ENCODE assay signal across 27 cellular contexts in genomic region chr9:98599566-98599965, GRCh38.
"Had no signal": no experiment of that assay in that cellular context is flagged by ENCODE, and none has a peak within 500 bp of the region (broad histone marks: within the 10 kb centered on the region; RNA-seq: fewer than 3 reads in every experiment).

No MANE protein-coding gene starts in this region.

- H3K36me3 Mint-ChIP-seq: memory B cell; mesothelial cell of epicardium; naive thymus-derived CD4-positive, alpha-beta T cell; stimulated activated memory B cell treated with anti-CD40 and anti-IgM and Interleukin-4, amounts not matched to agents 10 μg/mL and 1 μg/mL and 100 μg/mL, for 72 hours had no signal

- ATAC-seq: esophagus mucosa; gastrocnemius medialis; mucosa of descending colon; naive thymus-derived CD4-positive, alpha-beta T cell; psoas muscle; right cardiac atrium; stimulated activated memory B cell treated with anti-CD40 and anti-IgM and Interleukin-4, amounts not matched to agents 10 μg/mL and 1 μg/mL and 100 μg/mL, for 72 hours had no signal

- H3K27me3 ChIP-seq: gastrocnemius medialis, ovary, sigmoid colon, tibial nerve, upper lobe of left lung, uterus had no signal

- DNase-seq: cortex of kidney; effector CD4-positive, alpha-beta T cell; foreskin fibroblast; gastrocnemius medialis; head of caudate nucleus; mucosa of descending colon; naive thymus-derived CD4-positive, alpha-beta T cell; occipital lobe; ovary; posterior cingulate gyrus; psoas muscle; right cardiac atrium; sigmoid colon; stimulated activated CD4-positive, alpha-beta T cell treated with anti-CD3 and anti-CD28 coated beads, Interleukin-4, amount 100 ng/mL, for 4 hours; stimulated activated naive CD8-positive, alpha-beta T cell treated with anti-CD3 and anti-CD28 coated beads, Interleukin-15, Interleukin-2, amounts not matched to agents 100 U/mL and 50 U/mL, for 24 hours; substantia nigra; upper lobe of left lung; uterus had no signal

- H3K4me3 Mint-ChIP-seq: memory B cell; mesothelial cell of epicardium; naive thymus-derived CD4-positive, alpha-beta T cell; nephron; stimulated activated memory B cell treated with anti-CD40 and anti-IgM and Interleukin-4, amounts not matched to agents 10 μg/mL and 1 μg/mL and 100 μg/mL, for 72 hours had no signal

- H3K36me3 ChIP-seq: gastrocnemius medialis, ovary, sigmoid colon, thoracic aorta, tibial nerve, upper lobe of left lung, uterus had no signal

- H3K4me1 ChIP-seq: gastrocnemius medialis, psoas muscle, sigmoid colon, tibial nerve, upper lobe of left lung, uterus had no signal

- H3K4me3 ChIP-seq: gastrocnemius medialis, lung, mucosa of descending colon, ovary, psoas muscle, sigmoid colon, thoracic aorta, tibial nerve, upper lobe of left lung, uterus had no signal

- H3K27ac ChIP-seq: epithelial cell of prostate, gastrocnemius medialis, ovary, psoas muscle, sigmoid colon, thoracic aorta, tibial nerve, upper lobe of left lung, uterus had no signal

- H3K9me3 ChIP-seq: gastrocnemius medialis, mucosa of descending colon, ovary, psoas muscle, sigmoid colon, thoracic aorta, tibial nerve, upper lobe of left lung, uterus had no signal

- H3K9me3 Mint-ChIP-seq: memory B cell; mesothelial cell of epicardium; naive thymus-derived CD4-positive, alpha-beta T cell; nephron; stimulated activated memory B cell treated with anti-CD40 and anti-IgM and Interleukin-4, amounts not matched to agents 10 μg/mL and 1 μg/mL and 100 μg/mL, for 72 hours had no signal

- H3K27ac Mint-ChIP-seq: memory B cell; mesothelial cell of epicardium; naive thymus-derived CD4-positive, alpha-beta T cell; nephron; stimulated activated memory B cell treated with anti-CD40 and anti-IgM and Interleukin-4, amounts not matched to agents 10 μg/mL and 1 μg/mL and 100 μg/mL, for 72 hours had no signal

- H3K4me1 Mint-ChIP-seq: memory B cell; mesothelial cell of epicardium; naive thymus-derived CD4-positive, alpha-beta T cell; nephron; stimulated activated memory B cell treated with anti-CD40 and anti-IgM and Interleukin-4, amounts not matched to agents 10 μg/mL and 1 μg/mL and 100 μg/mL, for 72 hours had no signal
